ENCODE assay signal across 8 cellular contexts in genomic region chr4:36351082-36351666, GRCh38.
A peak's percentile ranks its signal among the peaks of the same experiment; 100 is the strongest.
DNase-seq lines count a peak whose midpoint lies in the region; ATAC-seq and TF ChIP-seq lines count a peak whose summit lies in the region.

No MANE protein-coding gene starts in this region.

- H3K27ac Mint-ChIP-seq in endodermal cell (no peak overlapping the region), naive B cell (peak overlapping the region in 3 of 6 donors; percentile 32 to 80 (median 69))
- H3K27ac Mint-ChIP-seq in stimulated activated memory B cell treated with anti-CD40 and anti-IgM and Interleukin-4, amounts not matched to agents 10 μg/mL and 1 μg/mL and 100 μg/mL, for 72 hours: peak overlapping the region; percentile 44

- no peaks in the 10 kb centered on the region for H3K36me3 ChIP-seq in endodermal cell (ENCODE audit: control insufficient read depth, insufficient read depth, low read length)

- H3K27me3 Mint-ChIP-seq in endodermal cell (ENCODE audit: insufficient read depth): no peaks in the 10 kb centered on the region
- H3K27me3 Mint-ChIP-seq in naive B cell: no peaks in the 10 kb centered on the region
- no peaks in the 10 kb centered on the region for H3K27me3 Mint-ChIP-seq in stimulated activated memory B cell treated with anti-CD40 and anti-IgM and Interleukin-4, amounts not matched to agents 10 μg/mL and 1 μg/mL and 100 μg/mL, for 72 hours

- ATAC-seq in HG02981 (IDR thresholded peaks at IDR 0.05; ENCODE audit: unreplicated experiment) (peak; percentile 45), naive B cell (ENCODE audit: low read depth in 2 of 2) (peak; percentile 23 to 53)
- ATAC-seq in stimulated activated memory B cell treated with anti-CD40 and anti-IgM and Interleukin-4, amounts not matched to agents 10 μg/mL and 1 μg/mL and 100 μg/mL, for 72 hours: peak; percentile 46

- H3K36me3 Mint-ChIP-seq in endodermal cell (ENCODE audit: low read depth) (no peaks in the 10 kb centered on the region), naive B cell (no peaks in the 10 kb centered on the region)
- H3K36me3 Mint-ChIP-seq in stimulated activated memory B cell treated with anti-CD40 and anti-IgM and Interleukin-4, amounts not matched to agents 10 μg/mL and 1 μg/mL and 100 μg/mL, for 72 hours: no peaks in the 10 kb centered on the region

- no peaks in the 10 kb centered on the region for H3K27me3 ChIP-seq in endodermal cell (ENCODE audit: control insufficient read depth, insufficient read depth, low read length, poor library complexity, severe bottlenecking)

- H3K4me1 Mint-ChIP-seq in endodermal cell (peaks cover 6% of the 10 kb centered on the region), naive B cell (peaks cover 15 to 19% (median 17%) of the 10 kb centered on the region in 3 donors)
- peaks cover 35% of the 10 kb centered on the region for H3K4me1 Mint-ChIP-seq in stimulated activated memory B cell treated with anti-CD40 and anti-IgM and Interleukin-4, amounts not matched to agents 10 μg/mL and 1 μg/mL and 100 μg/mL, for 72 hours

- DNase-seq in NCI-H82 (lab: John Stamatoyannopoulos, UW) (peak; percentile 33), NCI-H82 treated with DMSO at 0.1 percent for 48 hours (lab: John Stamatoyannopoulos, UW; ENCODE audit: unreplicated experiment) (no peak), NCI-H526 treated with DMSO at 0.1 percent for 48 hours (lab: John Stamatoyannopoulos, UW) (peak; percentile 22), endodermal cell (peak; percentile 87), naive B cell (peak; percentile 60)
- DNase-seq in activated CD8-positive, alpha-beta memory T cell treated with anti-CD3 and anti-CD28 coated beads for 24 hours: peak; percentile 83

- 10% methylated on average over 2 of the region's 2 CpGs; no CpG with 5 or more reads in 1 of the 2 experiments for WGBS in endodermal cell (ENCODE audit: insufficient coverage in 1 of 2, insufficient read length in 1 of 2), 2 experiments

- peak; percentile 91 for TF ChIP-seq CTCF in endodermal cell (conservative IDR thresholded peaks at IDR 0.05)

- no peaks in the 10 kb centered on the region for H3K9me3 ChIP-seq in endodermal cell (ENCODE audit: control insufficient read depth, low read length)

- no peaks in the 10 kb centered on the region for H3K4me1 ChIP-seq in endodermal cell (ENCODE audit: control insufficient read depth, insufficient read depth, low read length)

- no peak overlapping the region for H3K27ac ChIP-seq in endodermal cell (ENCODE audit: low read depth, low read length)

- no peak overlapping the region for H3K9ac ChIP-seq in endodermal cell (ENCODE audit: extremely low read depth, low read length, poor library complexity, severe bottlenecking)

- no peak overlapping the region for H3K4me3 ChIP-seq in endodermal cell (ENCODE audit: low read length)

- no peak overlapping the region for H3K4me3 Mint-ChIP-seq in endodermal cell
- H3K4me3 Mint-ChIP-seq in naive B cell: no peak overlapping the region
- H3K4me3 Mint-ChIP-seq in stimulated activated memory B cell treated with anti-CD40 and anti-IgM and Interleukin-4, amounts not matched to agents 10 μg/mL and 1 μg/mL and 100 μg/mL, for 72 hours: no peak overlapping the region

- no peaks in the 10 kb centered on the region for H3K9me3 Mint-ChIP-seq in endodermal cell
- no peaks in the 10 kb centered on the region for H3K9me3 Mint-ChIP-seq in naive B cell
- H3K9me3 Mint-ChIP-seq in stimulated activated memory B cell treated with anti-CD40 and anti-IgM and Interleukin-4, amounts not matched to agents 10 μg/mL and 1 μg/mL and 100 μg/mL, for 72 hours: no peaks in the 10 kb centered on the region
